29 cellular contexts compared by ENCODE assay signal in the genomic region with DNA sequence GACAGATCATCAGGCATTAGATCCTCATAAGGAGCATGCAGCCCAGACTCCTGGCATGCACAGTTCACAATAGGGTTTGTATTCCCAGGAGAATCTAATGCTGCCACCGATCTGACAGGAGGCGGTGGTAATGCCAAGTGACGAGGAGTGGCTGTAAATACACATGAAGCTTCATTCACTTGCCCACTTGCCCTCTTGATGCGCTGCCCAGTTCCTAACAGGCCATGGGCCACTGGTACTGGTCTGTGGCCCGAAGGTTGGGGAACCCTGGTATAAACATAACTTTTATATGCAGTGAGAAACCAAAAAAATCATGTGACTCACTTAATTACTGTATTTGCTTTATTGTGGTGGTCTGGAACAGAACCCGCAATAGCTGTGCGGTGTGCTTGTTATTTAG.
"Had no signal": no experiment of that assay in that cellular context is flagged by ENCODE, and none has a peak within 500 bp of the region (broad histone marks: within the 10 kb centered on the region; RNA-seq: fewer than 3 reads in every experiment).

No MANE protein-coding gene starts in this region.

- H3K27ac Mint-ChIP-seq: natural killer cell treated with Interleukin-12 subunit alpha and Interleukin-12 subunit beta and Interleukin-15 and Interleukin-18, amount 100 ng/mL, for 72 hours; nephron progenitor cell; progenitor cell of endocrine pancreas; stimulated activated effector memory CD8-positive, alpha-beta T cell treated with anti-CD3 and anti-CD28 coated beads, Interleukin-12 subunit alpha, Interleukin-12 subunit beta, amount 100 ng/mL, for 72 hours; stimulated activated naive B cell treated with anti-CD40 and anti-IgM and Interleukin-4, amounts not matched to agents 10 μg/mL and 1 μg/mL and 100 μg/mL, for 72 hours; stimulated activated naive CD8-positive, alpha-beta T cell treated with anti-CD3 and anti-CD28 coated beads, Interleukin-15, Interleukin-2, amounts not matched to agents 100 ng/mL and 50 ng/mL, for 24 hours had no signal

- H3K9ac ChIP-seq: parathyroid adenoma had no signal

- H3K9me3 ChIP-seq: ovary, psoas muscle, right lobe of liver, sigmoid colon, stomach, thoracic aorta, thyroid gland, tibial nerve, upper lobe of left lung, vagina had no signal

- H3K4me3 Mint-ChIP-seq: natural killer cell treated with Interleukin-12 subunit alpha and Interleukin-12 subunit beta and Interleukin-15 and Interleukin-18, amount 100 ng/mL, for 72 hours; nephron progenitor cell; neural crest cell; stimulated activated effector memory CD8-positive, alpha-beta T cell treated with anti-CD3 and anti-CD28 coated beads, Interleukin-12 subunit alpha, Interleukin-12 subunit beta, amount 100 ng/mL, for 72 hours; stimulated activated naive B cell treated with anti-CD40 and anti-IgM and Interleukin-4, amounts not matched to agents 10 μg/mL and 1 μg/mL and 100 μg/mL, for 72 hours; stimulated activated naive CD8-positive, alpha-beta T cell treated with anti-CD3 and anti-CD28 coated beads, Interleukin-15, Interleukin-2, amounts not matched to agents 100 ng/mL and 50 ng/mL, for 24 hours had no signal

- H3K36me3 ChIP-seq: ovary, right lobe of liver, sigmoid colon, stomach, thoracic aorta, thyroid gland, tibial nerve, upper lobe of left lung, vagina had no signal

- H3K27ac ChIP-seq: ovary, parathyroid adenoma, psoas muscle, right lobe of liver, sigmoid colon, stomach, thoracic aorta, thyroid gland, tibial nerve, upper lobe of left lung, vagina had no signal

- H3K4me3 ChIP-seq: ovary, psoas muscle, right lobe of liver, sigmoid colon, stomach, thoracic aorta, thyroid gland, tibial nerve, upper lobe of left lung, vagina had no signal

- H3K9me3 Mint-ChIP-seq: natural killer cell treated with Interleukin-12 subunit alpha and Interleukin-12 subunit beta and Interleukin-15 and Interleukin-18, amount 100 ng/mL, for 72 hours; neural crest cell; stimulated activated effector memory CD8-positive, alpha-beta T cell treated with anti-CD3 and anti-CD28 coated beads, Interleukin-12 subunit alpha, Interleukin-12 subunit beta, amount 100 ng/mL, for 72 hours; stimulated activated naive B cell treated with anti-CD40 and anti-IgM and Interleukin-4, amounts not matched to agents 10 μg/mL and 1 μg/mL and 100 μg/mL, for 72 hours; stimulated activated naive CD8-positive, alpha-beta T cell treated with anti-CD3 and anti-CD28 coated beads, Interleukin-15, Interleukin-2, amounts not matched to agents 100 ng/mL and 50 ng/mL, for 24 hours had no signal

- H3K79me2 ChIP-seq: parathyroid adenoma had no signal

- H3K36me3 Mint-ChIP-seq: natural killer cell treated with Interleukin-12 subunit alpha and Interleukin-12 subunit beta and Interleukin-15 and Interleukin-18, amount 100 ng/mL, for 72 hours; stimulated activated effector memory CD8-positive, alpha-beta T cell treated with anti-CD3 and anti-CD28 coated beads, Interleukin-12 subunit alpha, Interleukin-12 subunit beta, amount 100 ng/mL, for 72 hours; stimulated activated naive B cell treated with anti-CD40 and anti-IgM and Interleukin-4, amounts not matched to agents 10 μg/mL and 1 μg/mL and 100 μg/mL, for 72 hours had no signal

- ATAC-seq: natural killer cell treated with Interleukin-12 subunit alpha and Interleukin-12 subunit beta and Interleukin-15 and Interleukin-18, amount 100 ng/mL, for 72 hours; psoas muscle; right cardiac atrium; right lobe of liver; stimulated activated effector memory CD8-positive, alpha-beta T cell treated with anti-CD3 and anti-CD28 coated beads, Interleukin-12 subunit alpha, Interleukin-12 subunit beta, amount 100 ng/mL, for 72 hours; stimulated activated naive B cell treated with anti-CD40 and anti-IgM and Interleukin-4, amounts not matched to agents 10 μg/mL and 1 μg/mL and 100 μg/mL, for 72 hours had no signal

- H2AFZ ChIP-seq: parathyroid adenoma had no signal

- DNase-seq: nephron progenitor cell; occipital lobe; ovary; posterior cingulate gyrus; psoas muscle; right cardiac atrium; right lobe of liver; sigmoid colon; small intestine; stimulated activated CD4-positive, alpha-beta T cell treated with anti-CD3 and anti-CD28 coated beads, Interleukin-15, amount 100 ng/mL, for 24 hours; stimulated activated CD4-positive, alpha-beta T cell treated with anti-CD3 and anti-CD28 coated beads, Interleukin-2, amount 100 ng/mL, for 24 hours; stimulated activated CD4-positive, alpha-beta T cell treated with anti-CD3 and anti-CD28 coated beads, Interleukin-2, amount 100 ng/mL, for 48 hours; stimulated activated CD4-positive, alpha-beta T cell treated with anti-CD3 and anti-CD28 coated beads, Interleukin-4, amount 100 ng/mL, for 24 hours; stimulated activated naive B cell treated with anti-CD40 and anti-IgM and Interleukin-4, amounts not matched to agents 10 μg/mL and 1 μg/mL and 100 μg/mL, for 72 hours; stimulated activated naive CD4-positive, alpha-beta T cell treated with Interleukin-2 at 50 U/mL for 16 hours; stomach; thyroid gland; trophoblast cell; upper lobe of left lung had no signal

- FAIRE-seq: small intestine, urothelium cell line had no signal

- H3K4me1 ChIP-seq: psoas muscle, right lobe of liver, sigmoid colon, thyroid gland, tibial nerve, vagina had no signal

- H3K27me3 ChIP-seq: ovary, right lobe of liver, sigmoid colon, stomach, thyroid gland, tibial nerve, upper lobe of left lung, vagina had no signal

- H3K4me1 Mint-ChIP-seq: neural crest cell had no signal
